Comparison of ENCODE assay signal across 10 cellular contexts in genomic region chr13:18212873-18213272, GRCh38.
DNase-seq lines count a peak whose midpoint lies in the region; ATAC-seq and TF ChIP-seq lines count a peak whose summit lies in the region.
"Had no signal": no experiment of that assay in that cellular context is flagged by ENCODE, and none has a peak within 500 bp of the region (broad histone marks: within the 10 kb centered on the region; RNA-seq: fewer than 3 reads in every experiment).

No MANE protein-coding gene starts in this region.

- intact Hi-C loops in naive thymus-derived CD4-positive, alpha-beta T cell (cut with micrococcal nuclease), result no loop called here
- intact Hi-C loops in vagina (cut with DNase I), result no loop called here
- intact Hi-C loops in CD4-positive, alpha-beta memory T cell (cut with micrococcal nuclease), result no loop called here

- TF ChIP-seq POLR2A in vagina (IDR thresholded peaks at IDR 0.05), result no peak

- H3K4me3 ChIP-seq in naive thymus-derived CD4-positive, alpha-beta T cell (ENCODE audit: low read length), result no peak overlapping the region
- no peak overlapping the region for H3K4me3 ChIP-seq in vagina
- H3K4me3 ChIP-seq in CD4-positive, alpha-beta memory T cell (ENCODE audit: low read length in 2 of 2), result no peak overlapping the region

- ATAC-seq in GM19372 (IDR thresholded peaks at IDR 0.05; ENCODE audit: low read depth, unreplicated experiment) (peak; percentile 32), HG03039 (IDR thresholded peaks at IDR 0.05; ENCODE audit: unreplicated experiment) (peak; percentile 31)
- ATAC-seq in naive thymus-derived CD4-positive, alpha-beta T cell, result peak; percentile 57

- POLR2A ChIA-PET in naive thymus-derived CD4-positive, alpha-beta T cell (lab: Charles Lee), result no interaction called here
- POLR2A ChIA-PET in CD4-positive, alpha-beta memory T cell (lab: Charles Lee; ENCODE audit: partially characterized antibody), result no interaction called here

- DNase-seq in amniotic epithelial cell (ENCODE audit: low read depth) (peak; percentile 4), SKM-1 treated with dmso at 0.1 percent for 144 hours (lab: John Stamatoyannopoulos, UW; ENCODE audit: unreplicated experiment) (no peak), vagina (ENCODE audit: extremely low spot score in 2 of 2) (no peak), GM13977 (ENCODE audit: low spot score) (no peak)
- DNase-seq in naive thymus-derived CD4-positive, alpha-beta T cell, result peak in 1 of 9 donors; percentile 19
- DNase-seq in CD4-positive, alpha-beta memory T cell, result no peak
- DNase-seq: activated B cell treated with CpG ODN at 0.5 μM for 24 hours, NCI-H510A treated with DMSO at 0.1 percent for 48 hours had no signal

- no peak overlapping the region for H3K27ac Mint-ChIP-seq in naive thymus-derived CD4-positive, alpha-beta T cell
- H3K27ac Mint-ChIP-seq in CD4-positive, alpha-beta memory T cell, result no peak overlapping the region
- H3K27ac Mint-ChIP-seq: activated B cell treated with CpG ODN at 0.5 μM for 24 hours had no signal

- in situ Hi-C loops in GM13977 (cut with MboI; ENCODE audit: low pct_unique_long_range_greater_than_20kb, low sequenced_read_pairs, unreplicated experiment), result no loop called here

- no peak for TF ChIP-seq CTCF in vagina (IDR thresholded peaks at IDR 0.05)
- no peak for TF ChIP-seq CTCF in GM13977 (IDR thresholded peaks at IDR 0.05; ENCODE audit: extremely low read depth, insufficient read depth, missing control alignments)

- H3K36me3 ChIP-seq in naive thymus-derived CD4-positive, alpha-beta T cell (ENCODE audit: control insufficient read depth in 2 of 3, insufficient read depth in 3 of 3, low read length in 3 of 3), result no peaks in the 10 kb centered on the region
- H3K36me3 ChIP-seq in vagina, result no peaks in the 10 kb centered on the region
- H3K36me3 ChIP-seq in CD4-positive, alpha-beta memory T cell (ENCODE audit: insufficient read depth, low read length), result no peaks in the 10 kb centered on the region

- CTCF ChIA-PET in naive thymus-derived CD4-positive, alpha-beta T cell (lab: Charles Lee), result no interaction called here
- CTCF ChIA-PET in CD4-positive, alpha-beta memory T cell (lab: Charles Lee; ENCODE audit: partially characterized antibody), result no interaction called here

- no peak overlapping the region for H3K27ac ChIP-seq in naive thymus-derived CD4-positive, alpha-beta T cell (ENCODE audit: low read depth, low read length)
- no peak overlapping the region for H3K27ac ChIP-seq in vagina
- no peak overlapping the region for H3K27ac ChIP-seq in CD4-positive, alpha-beta memory T cell (ENCODE audit: low read depth, low read length)

- H3K27me3 Mint-ChIP-seq in naive thymus-derived CD4-positive, alpha-beta T cell, result no peaks in the 10 kb centered on the region
- H3K27me3 Mint-ChIP-seq in CD4-positive, alpha-beta memory T cell, result no peaks in the 10 kb centered on the region
- H3K27me3 Mint-ChIP-seq: activated B cell treated with CpG ODN at 0.5 μM for 24 hours had no signal

- no peaks in the 10 kb centered on the region for H3K9me3 ChIP-seq in naive thymus-derived CD4-positive, alpha-beta T cell (ENCODE audit: control insufficient read depth in 2 of 3, low read length in 3 of 3)
- no peaks in the 10 kb centered on the region for H3K9me3 ChIP-seq in vagina
- no peaks in the 10 kb centered on the region for H3K9me3 ChIP-seq in CD4-positive, alpha-beta memory T cell (ENCODE audit: control insufficient read depth in 1 of 2, low read length in 2 of 2)

- no peak overlapping the region for H3K4me3 Mint-ChIP-seq in naive thymus-derived CD4-positive, alpha-beta T cell
- no peak overlapping the region for H3K4me3 Mint-ChIP-seq in CD4-positive, alpha-beta memory T cell
- H3K4me3 Mint-ChIP-seq: activated B cell treated with CpG ODN at 0.5 μM for 24 hours had no signal

- peaks cover 5 to 18% (median 11%) of the 10 kb centered on the region in 11 donors for H3K9me3 Mint-ChIP-seq in naive thymus-derived CD4-positive, alpha-beta T cell
- H3K9me3 Mint-ChIP-seq in CD4-positive, alpha-beta memory T cell, result peaks cover 5 to 15% (median 8%) of the 10 kb centered on the region in 8 donors

- H3K36me3 Mint-ChIP-seq in naive thymus-derived CD4-positive, alpha-beta T cell, result peaks cover 0 to 7% (median 0%) of the 10 kb centered on the region in 5 donors
- H3K36me3 Mint-ChIP-seq in CD4-positive, alpha-beta memory T cell, result peaks cover 0 to 4% of the 10 kb centered on the region in 2 donors

- no peaks in the 10 kb centered on the region for H3K4me1 Mint-ChIP-seq in naive thymus-derived CD4-positive, alpha-beta T cell
- H3K4me1 Mint-ChIP-seq in CD4-positive, alpha-beta memory T cell, result no peaks in the 10 kb centered on the region
- H3K4me1 Mint-ChIP-seq: activated B cell treated with CpG ODN at 0.5 μM for 24 hours had no signal

- no peaks in the 10 kb centered on the region for H3K27me3 ChIP-seq in naive thymus-derived CD4-positive, alpha-beta T cell (ENCODE audit: control insufficient read depth in 2 of 2, insufficient read depth in 2 of 2, low read length in 2 of 2)
- no peaks in the 10 kb centered on the region for H3K27me3 ChIP-seq in vagina
- no peaks in the 10 kb centered on the region for H3K27me3 ChIP-seq in CD4-positive, alpha-beta memory T cell (ENCODE audit: insufficient read depth, low read length)

- H3K4me1 ChIP-seq in naive thymus-derived CD4-positive, alpha-beta T cell (ENCODE audit: control insufficient read depth in 2 of 2, insufficient read depth in 2 of 2, low read length in 2 of 2), result no peaks in the 10 kb centered on the region
- no peaks in the 10 kb centered on the region for H3K4me1 ChIP-seq in vagina
- no peaks in the 10 kb centered on the region for H3K4me1 ChIP-seq in CD4-positive, alpha-beta memory T cell (ENCODE audit: insufficient read depth, low read length)
